ENCODE assay signal across 19 cellular contexts in genomic region chr2:109423556-109424359, GRCh38.
A peak's percentile ranks its signal among the peaks of the same experiment; 100 is the strongest.
DNase-seq lines count a peak whose midpoint lies in the region; ATAC-seq, FAIRE-seq and TF ChIP-seq lines count a peak whose summit lies in the region.
"Had no signal": no experiment of that assay in that cellular context is flagged by ENCODE, and none has a peak within 500 bp of the region (broad histone marks: within the 10 kb centered on the region; RNA-seq: fewer than 3 reads in every experiment).

No MANE protein-coding gene starts in this region.

- no peaks in the 10 kb centered on the region for H3K9me3 ChIP-seq in H1 (ENCODE audit: insufficient read depth in 2 of 2, low read depth in 1 of 2, low read length in 1 of 2)
- H3K9me3 ChIP-seq in right lobe of liver, result no peaks in the 10 kb centered on the region
- no peaks in the 10 kb centered on the region for H3K9me3 ChIP-seq in thyroid gland
- H3K9me3 ChIP-seq in SK-N-SH, result no peaks in the 10 kb centered on the region
- H3K9me3 ChIP-seq: BE2C had no signal

- no peak for TF ChIP-seq EP300 in H1 (IDR thresholded peaks at IDR 0.05; ENCODE audit: borderline replicate concordance in 1 of 2, low read depth in 2 of 2, low read length in 2 of 2)
- TF ChIP-seq EP300 in SK-N-SH (IDR thresholded peaks at IDR 0.05; ENCODE audit: borderline replicate concordance in 1 of 2, low read depth in 1 of 2, low read length in 1 of 2), result no peak

- no peak overlapping the region for H3K56ac ChIP-seq in H1 (replicated peaks; ENCODE audit: insufficient read length, low read depth, low read length)

- H3K23me2 ChIP-seq in H1 (ENCODE audit: low read depth, low read length), result no peaks in the 10 kb centered on the region

- H3K27ac ChIP-seq in H1 (ENCODE audit: low read depth, low read length) (no peak overlapping the region), right lobe of liver (no peak overlapping the region), thyroid gland (no peak overlapping the region), SK-N-SH (ENCODE audit: low read depth in 2 of 2, low read length in 1 of 2) (no peak overlapping the region)

- no peak overlapping the region for H3K14ac ChIP-seq in H1 (ENCODE audit: insufficient read length)

- WGBS in H1 (ENCODE audit: extremely low coverage in 1 of 2, insufficient coverage in 1 of 2, insufficient read length in 1 of 2, insufficient replicate concordance in 2 of 2, low coverage in 1 of 2, low lambda C conversion rate in 2 of 2, missing lambda C conversion rate in 1 of 2), 2 experiments, result 93% methylated on average over 20 of the region's 22 CpGs; no CpG with 5 or more reads in 1 of the 2 experiments
- WGBS in right lobe of liver (ENCODE audit: insufficient coverage, low coverage, low lambda C conversion rate, missing lambda C conversion rate), result 82% methylated on average over 9 of the region's 22 CpGs
- 82 to 90% methylated on average over 16 to 18 of the region's 22 CpGs for WGBS in thyroid gland, 2 donors
- WGBS in SK-N-SH (ENCODE audit: low lambda C conversion rate), result 89% methylated on average over 16 of the region's 22 CpGs

- H2BK20ac ChIP-seq in H1 (ENCODE audit: low read length), result no peak overlapping the region

- H3K23ac ChIP-seq in H1 (ENCODE audit: insufficient read length), result no peak overlapping the region

- H3K27me3 ChIP-seq in H1 (replicated peaks in 1 of 4; ENCODE audit: control insufficient read depth in 3 of 4, extremely low read depth in 1 of 4, insufficient read depth in 3 of 4, low read length in 3 of 4) (no peaks in the 10 kb centered on the region), right lobe of liver (no peaks in the 10 kb centered on the region), thyroid gland (no peaks in the 10 kb centered on the region), SK-N-SH (ENCODE audit: insufficient read depth) (no peaks in the 10 kb centered on the region)
- H3K27me3 ChIP-seq: BE2C had no signal

- intact Hi-C loops in right lobe of liver (cut with DNase I), result no loop called here
- intact Hi-C loops in thyroid gland (cut with DNase I), result no loop called here

- H3K79me1 ChIP-seq in H1 (ENCODE audit: low read depth, low read length), result no peaks in the 10 kb centered on the region

- TF ChIP-seq CTCF in H1 (IDR thresholded peaks at IDR 0.05; ENCODE audit: control extremely low read depth in 1 of 3, insufficient read depth in 1 of 3, low read depth in 1 of 3, low read length in 3 of 3) (peak in 2 of 3 experiments; percentile 19 to 22; a peak in 2 of 4 replicates), right lobe of liver (IDR thresholded peaks at IDR 0.05) (peak in 1 of 4 donors; percentile 30), thyroid gland (IDR thresholded peaks at IDR 0.05) (peak in 1 of 6 experiments; percentile 17), SK-N-SH (IDR thresholded peaks at IDR 0.05) (no peak)

- POLR2A ChIA-PET in H1 (lab: Charles Lee; ENCODE audit: partially characterized antibody), result no interaction called here
- POLR2A ChIA-PET in SK-N-SH (lab: Yijun Ruan, JAX), result no interaction called here

- H2BK120ac ChIP-seq in H1 (replicated peaks; ENCODE audit: low read depth, low read length), result no peak overlapping the region

- no peak overlapping the region for H3K4ac ChIP-seq in H1 (replicated peaks; ENCODE audit: insufficient read length, low read depth, low read length)

- H2AK5ac ChIP-seq in H1 (ENCODE audit: low read depth, low read length), result no peak overlapping the region

- DNase-seq in NCI-H2196 (lab: John Stamatoyannopoulos, UW; ENCODE audit: unreplicated experiment), result peak; percentile 3
- DNase-seq in NCI-H2196 treated with DMSO at 0.1 percent for 48 hours (lab: John Stamatoyannopoulos, UW; ENCODE audit: unreplicated experiment), result no peak
- DNase-seq in H1 (ENCODE audit: low read depth in 1 of 2, low spot score in 2 of 2), result no peak
- no peak for DNase-seq in right lobe of liver
- DNase-seq in thyroid gland, result peak; percentile 57 to 72
- DNase-seq in SK-N-SH, result no peak
- no peak for DNase-seq in NCI-H2227 treated with DMSO at 0.1 percent for 48 hours (lab: John Stamatoyannopoulos, UW)
- DNase-seq: 8988T; activated CD4-positive, alpha-beta T cell treated with anti-CD3 and anti-CD28 coated beads for 4 hours; activated CD8-positive, alpha-beta memory T cell treated with anti-CD3 and anti-CD28 coated beads, Interleukin-2, amount 10 ng/mL, durations not matched to agents 7 days and 5 days; BE2C; GF-D8; NCI-H2029; NK-92 treated with Interleukin-12 subunit alpha and Interleukin-12 subunit beta, amount 100 ng/mL, for 24 hours; RPMI8226; stimulated activated CD4-positive, alpha-beta T cell treated with anti-CD3 and anti-CD28 coated beads, Interleukin-1b, Interleukin-23, amount 100 ng/mL, for 48 hours had no signal

- no peak overlapping the region for H3K9ac ChIP-seq in H1 (replicated peaks in 1 of 4; ENCODE audit: extremely low read depth in 1 of 4, low read depth in 3 of 4, low read length in 3 of 4)
- H3K9ac ChIP-seq in SK-N-SH, result no peak overlapping the region

- H4K91ac ChIP-seq in H1 (replicated peaks; ENCODE audit: insufficient read length, low read length), result no peak overlapping the region

- H3K4me1 ChIP-seq in H1 (replicated peaks in 1 of 4; ENCODE audit: control insufficient read depth in 3 of 4, insufficient read depth in 4 of 4, low read length in 3 of 4) (no peaks in the 10 kb centered on the region), right lobe of liver (no peaks in the 10 kb centered on the region), thyroid gland (peaks cover 11 to 36% of the 10 kb centered on the region in 2 donors), SK-N-SH (ENCODE audit: control insufficient read depth in 1 of 2, insufficient read depth in 2 of 2, low read depth in 1 of 2, low read length in 1 of 2) (peaks cover 9 to 11% of the 10 kb centered on the region in 2 experiments; a peak in 2 of 4 replicates)
- H3K4me1 ChIP-seq: BE2C had no signal

- no peak for TF ChIP-seq POLR2A in H1 (IDR thresholded peaks at IDR 0.05; ENCODE audit: control extremely low read depth in 1 of 2, low read depth in 2 of 2, low read length in 2 of 2)
- TF ChIP-seq POLR2A in right lobe of liver (IDR thresholded peaks at IDR 0.05), result no peak
- no peak for TF ChIP-seq POLR2A in thyroid gland (IDR thresholded peaks at IDR 0.05)

- no peak overlapping the region for H2BK5ac ChIP-seq in H1 (ENCODE audit: low read depth, low read length)

- no peaks in the 10 kb centered on the region for H3K79me2 ChIP-seq in H1 (ENCODE audit: control insufficient read depth in 1 of 2, insufficient read depth in 2 of 2, low read length in 2 of 2)
- H3K79me2 ChIP-seq in SK-N-SH (ENCODE audit: insufficient read depth), result no peaks in the 10 kb centered on the region

- CTCF ChIA-PET in H1 (lab: Charles Lee; ENCODE audit: partially characterized antibody) (interaction anchor here (0.9 to 2.6 kb wide), 4 partner anchors 11 to 87 kb away, joined by 3 to 16 read pairs (median 4); no protein-coding TSS in a partner anchor), SK-N-SH (lab: Yijun Ruan, JAX) (interaction anchor here (1.1 to 2.3 kb wide), 2 partner anchors 15 to 86 kb away, joined by 3 to 10 read pairs; no protein-coding TSS in a partner anchor)

- no peak overlapping the region for H4K5ac ChIP-seq in H1 (ENCODE audit: insufficient read length, low read depth, low read length)

- H4K20me1 ChIP-seq in H1 (replicated peaks in 1 of 2; ENCODE audit: control insufficient read depth in 1 of 2, insufficient read depth in 2 of 2, low read length in 2 of 2) (no peaks in the 10 kb centered on the region), SK-N-SH (ENCODE audit: insufficient read depth) (peaks cover 5% of the 10 kb centered on the region; the same call in 1 of the 2 replicates)

- peaks cover 22% of the 10 kb centered on the region for H3F3A ChIP-seq in SK-N-SH (replicated peaks; ENCODE audit: insufficient read depth)

- ATAC-seq in right lobe of liver (peak in 3 of 4 donors; percentile 26 to 71 (median 51)), esophagus mucosa (no peak)
- ATAC-seq: activated CD8-positive, alpha-beta memory T cell treated with anti-CD3 and anti-CD28 coated beads, Interleukin-2, amount 10 ng/mL, durations not matched to agents 7 days and 5 days; activated T-helper 17 cell treated with anti-CD3 and anti-CD28 coated beads, Interleukin-2, amount 50 U/mL, for 72 hours; K562 had no signal

- H3K4me3 ChIP-seq in H1 (ENCODE audit: extremely low read depth in 1 of 4, insufficient read depth in 2 of 4, low read depth in 3 of 4, low read length in 4 of 4) (no peak overlapping the region), right lobe of liver (no peak overlapping the region), thyroid gland (replicated peaks in 1 of 3) (no peak overlapping the region), SK-N-SH (ENCODE audit: low read depth in 2 of 2, low read length in 1 of 2) (no peak overlapping the region)
- H3K4me3 ChIP-seq: K562 had no signal

- H2BK12ac ChIP-seq in H1 (ENCODE audit: low read depth, low read length), result no peak overlapping the region

- H3K36me3 ChIP-seq in H1 (ENCODE audit: control insufficient read depth in 2 of 4, insufficient read depth in 4 of 4, low read length in 3 of 4), result no peaks in the 10 kb centered on the region
- no peaks in the 10 kb centered on the region for H3K36me3 ChIP-seq in right lobe of liver
- H3K36me3 ChIP-seq in thyroid gland, result no peaks in the 10 kb centered on the region
- H3K36me3 ChIP-seq in SK-N-SH (replicated peaks in 1 of 2; ENCODE audit: control insufficient read depth in 1 of 2, insufficient read depth in 2 of 2, low read length in 1 of 2), result no peaks in the 10 kb centered on the region
- H3K36me3 ChIP-seq: BE2C had no signal

- no peak overlapping the region for H2BK15ac ChIP-seq in H1 (ENCODE audit: low read length)

- no peak overlapping the region for H3K18ac ChIP-seq in H1 (ENCODE audit: extremely low read depth, low read length)

- H2AFZ ChIP-seq in H1 (ENCODE audit: low read length) (no peak overlapping the region), SK-N-SH (ENCODE audit: low read depth) (no peak overlapping the region)

- H4K8ac ChIP-seq in H1 (ENCODE audit: extremely low read depth, insufficient read depth, low read length), result no peak overlapping the region; the same call in 1 of the 2 replicates

- H3K9me2 ChIP-seq in SK-N-SH, result no peaks in the 10 kb centered on the region

- TF ChIP-seq RAD21 in H1 (IDR thresholded peaks at IDR 0.05 in 1 of 2, conservative IDR thresholded peaks at IDR 0.05 in 1 of 2; ENCODE audit: low read depth in 2 of 2, low read length in 2 of 2) (peak; percentile 41 to 53), SK-N-SH (IDR thresholded peaks at IDR 0.05; ENCODE audit: low read length) (no peak)

- no peak for FAIRE-seq in H1 (lab: Jason Lieb, UNC)
- FAIRE-seq: K562 had no signal

- H3K4me2 ChIP-seq in H1 (ENCODE audit: insufficient read depth in 1 of 2, low read depth in 2 of 2, low read length in 2 of 2) (no peak overlapping the region), SK-N-SH (no peak overlapping the region)

TF ChIP-seq in H1, 55 proteins besides CTCF, POLR2A, EP300 and RAD21 (continues in another document):
- TF ChIP-seq RFX5 (IDR thresholded peaks at IDR 0.05; ENCODE audit: borderline replicate concordance, low read depth, low read length) (no peak), CEBPB (IDR thresholded peaks at IDR 0.05; ENCODE audit: low read depth, low read length) (no peak)

TF ChIP-seq in SK-N-SH, 30 proteins besides CTCF, POLR2A, EP300 and RAD21 (continues in another document):
- TF ChIP-seq TEAD4 (IDR thresholded peaks at IDR 0.05; ENCODE audit: borderline replicate concordance, insufficient read depth), result no peak

Comparison
In these comparisons a context has a peak if more than half of its experiments do, and no peak if none do; other contexts are left out.
1. DNase-seq: peak in NCI-H2196 (single experiment) and thyroid gland (2 of 2); none in NCI-H2196 treated with DMSO at 0.1 percent for 48 hours (single experiment), H1 (0 of 2), right lobe of liver (0 of 3), SK-N-SH (single experiment) and NCI-H2227 treated with DMSO at 0.1 percent for 48 hours (single experiment).